8 cellular contexts compared by ENCODE assay signal in the genomic region with DNA sequence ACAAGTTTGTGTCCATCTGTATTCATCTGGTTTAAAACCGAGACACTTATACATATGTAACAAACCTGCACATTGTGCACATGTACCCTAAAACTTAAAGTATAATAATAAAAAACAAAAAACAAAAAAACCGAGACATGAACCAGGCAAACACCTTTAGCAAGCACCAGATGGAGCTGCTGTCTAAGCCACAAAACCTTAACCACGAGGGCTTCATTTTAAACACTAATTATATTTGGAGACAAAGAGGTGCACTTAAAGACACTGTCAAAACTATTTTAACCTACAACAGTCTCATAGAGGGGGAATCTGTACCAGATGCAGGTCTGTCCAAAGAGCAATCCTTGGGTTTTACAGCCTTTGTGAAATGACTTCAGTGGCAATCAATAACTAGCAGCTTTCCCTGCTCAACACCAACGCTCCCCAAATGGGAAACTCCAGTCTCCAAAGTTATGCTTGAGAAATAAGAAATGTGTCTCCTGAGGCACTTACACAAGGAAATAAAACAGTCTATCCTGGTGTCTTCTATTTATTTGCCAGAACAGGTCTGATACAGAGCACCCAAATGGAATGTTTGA.
DNase-seq lines count a peak whose midpoint lies in the region; ATAC-seq lines count a peak whose summit lies in the region.

No MANE protein-coding gene starts in this region.

- no peak for ATAC-seq in HG03139 (IDR thresholded peaks at IDR 0.05; ENCODE audit: unreplicated experiment)

- DNase-seq in NCI-H2081 (lab: John Stamatoyannopoulos, UW) (peak; percentile 9 to 34), NCI-H2081 treated with DMSO at 0.1 percent for 48 hours (lab: John Stamatoyannopoulos, UW) (no peak), NCI-H526 (lab: John Stamatoyannopoulos, UW) (peak; percentile 16 to 46), cerebellum (ENCODE audit: low spot score) (peak; percentile 30), medulla oblongata (ENCODE audit: extremely low spot score) (peak; percentile 51), NCI-H1092 (lab: John Stamatoyannopoulos, UW) (no peak), SW 1271 (lab: John Stamatoyannopoulos, UW) (no peak)

Comparison
In these comparisons a context has a peak if more than half of its experiments do, and no peak if none do; other contexts are left out.
1. DNase-seq: peak in NCI-H2081 (2 of 2), NCI-H526 (2 of 2), cerebellum (single experiment) and medulla oblongata (single experiment); none in NCI-H2081 treated with DMSO at 0.1 percent for 48 hours (single experiment), NCI-H1092 (single experiment) and SW 1271 (0 of 2).